In genomic region chr6:125153541-125154183, GRCh38 we compare ENCODE assay signal across 8 cellular contexts. TPM values are rescaled to one million over a fixed set of nuclear protein-coding genes. Genes with fewer than 3 reads are reported as not detected.
DNase-seq lines count a peak whose midpoint lies in the region; ATAC-seq and TF ChIP-seq lines count a peak whose summit lies in the region.

Gene TPD52L1, plus strand, starts transcription at chr6:125153773. Its CDS starts 179 bp downstream, at chr6:125153952.

- BruUV-seq in Panc1 (replicated peaks; lab: Mats Ljungman, UMichigan), result no TSS peak

- H3K4me1 ChIP-seq in HUES48 (ENCODE audit: control insufficient read depth, insufficient read depth, low read length) (no peaks in the 10 kb centered on the region), Panc1 (ENCODE audit: control insufficient read depth, insufficient read depth, low read length) (no peaks in the 10 kb centered on the region), stomach smooth muscle (ENCODE audit: control insufficient read depth, insufficient read depth, low read length) (peaks cover 15% of the 10 kb centered on the region)

- no peaks in the 10 kb centered on the region for H3K4me1 Mint-ChIP-seq in nephron progenitor cell

- intact Hi-C loops in Panc1 (cut with micrococcal nuclease; ENCODE audit: unreplicated experiment), result loop anchor here (5.0 kb wide), 1 partner anchor 614 kb away; no protein-coding TSS in a partner anchor

- peak; percentile 89 for DNase-seq in D341Med (ENCODE audit: low spot score)
- peak; percentile 25 for DNase-seq in Panc1 (ENCODE audit: low read depth, low spot score)
- DNase-seq in activated gamma-delta T cell treated with anti-CD3 and anti-CD28 coated beads, Interleukin-2, amount 50 U/mL, for 16 hours (ENCODE audit: low read depth), result peak; percentile 14
- DNase-seq in foreskin fibroblast, result peak; percentile 38 to 83
- DNase-seq in nephron progenitor cell, result peak; percentile 83

- H3K4me3 ChIP-seq in HUES48 (ENCODE audit: low read depth, low read length) (peak within 1 kb of the TSS; percentile 67), Panc1 (ENCODE audit: low read depth in 2 of 2, low read length in 2 of 2) (peak within 1 kb of the TSS; percentile 47 to 70), foreskin fibroblast (ENCODE audit: low read depth in 1 of 2, low read length in 2 of 2) (peak within 1 kb of the TSS; percentile 45 to 61), stomach smooth muscle (ENCODE audit: low read length in 2 of 2) (peak within 1 kb of the TSS; percentile 68 to 81)

- H3K9me3 Mint-ChIP-seq in nephron progenitor cell, result no peaks in the 10 kb centered on the region

- peak; percentile 99 for ATAC-seq in GM21526 (IDR thresholded peaks at IDR 0.05; ENCODE audit: low FRiP score, unreplicated experiment)
- peak; percentile 97 for ATAC-seq in Panc1

- POLR2A ChIA-PET in Panc1 (lab: Charles Lee), result no interaction called here

- H3K9me3 ChIP-seq in HUES48 (ENCODE audit: control insufficient read depth, insufficient read depth, low read length) (no peaks in the 10 kb centered on the region), Panc1 (ENCODE audit: control insufficient read depth, insufficient read depth, low read depth, low read length) (no peaks in the 10 kb centered on the region), stomach smooth muscle (ENCODE audit: control insufficient read depth in 2 of 2, low read length in 2 of 2) (no peaks in the 10 kb centered on the region)

- H3K9ac ChIP-seq in HUES48 (ENCODE audit: low read depth, low read length) (0 out of 2 replicates have a peak within 1 kb of the TSS, but pooled peaks have one; percentile 26), stomach smooth muscle (ENCODE audit: low read length in 2 of 2) (peak within 1 kb of the TSS; percentile 36 to 75)

- no peak within 1 kb of the TSS for H3K27ac Mint-ChIP-seq in nephron progenitor cell

- H3K27me3 Mint-ChIP-seq in nephron progenitor cell (ENCODE audit: low read depth, poor library complexity), result peaks cover 40% of the 10 kb centered on the region

- in situ Hi-C loops in Panc1 (cut with HindIII; ENCODE audit: low pct_unique_long_range_greater_than_20kb, low sequenced_read_pairs), result no loop called here

- peak within 1 kb of the TSS; percentile 92 for H3K4me3 Mint-ChIP-seq in nephron progenitor cell

- TF ChIP-seq CTCF in Panc1 (IDR thresholded peaks at IDR 0.05) (peak; percentile 99), foreskin fibroblast (IDR thresholded peaks at IDR 0.05; ENCODE audit: low read depth, low read length) (peak; percentile 98), nephron progenitor cell (IDR thresholded peaks at IDR 0.05) (peak; percentile 73)

- H3K27me3 ChIP-seq in HUES48 (ENCODE audit: control insufficient read depth, insufficient read depth, low read length) (peaks cover 35% of the 10 kb centered on the region), Panc1 (ENCODE audit: control insufficient read depth, insufficient read depth, low read length) (peaks cover 39% of the 10 kb centered on the region), stomach smooth muscle (ENCODE audit: control insufficient read depth in 1 of 2, insufficient read depth in 2 of 2, low read length in 2 of 2) (peaks cover 0 to 5% of the 10 kb centered on the region in 2 donors)

- CTCF ChIA-PET in Panc1 (lab: Charles Lee), result interaction anchor here (0.5 to 1.2 kb wide), 6 partner anchors 18 to 1745 kb away, joined by 3 to 8 read pairs (median 3); partner anchors contain the start of gene HDDC2

- no peaks in the 10 kb centered on the region for H3K36me3 ChIP-seq in HUES48 (ENCODE audit: control insufficient read depth, insufficient read depth, low read length)
- H3K36me3 ChIP-seq in Panc1 (ENCODE audit: control insufficient read depth, insufficient read depth, low read length), result no peaks in the 10 kb centered on the region; the same call in 1 of the 2 replicates
- H3K36me3 ChIP-seq in stomach smooth muscle (ENCODE audit: control insufficient read depth in 2 of 2, insufficient read depth in 2 of 2, low read length in 2 of 2), result no peaks in the 10 kb centered on the region

- H3K36me3 Mint-ChIP-seq in nephron progenitor cell (ENCODE audit: low read depth), result no peaks in the 10 kb centered on the region

- H3K27ac ChIP-seq in HUES48 (ENCODE audit: low read depth, low read length) (no peak within 1 kb of the TSS), Panc1 (ENCODE audit: low read length) (no peak within 1 kb of the TSS), stomach smooth muscle (ENCODE audit: low read length) (peak within 1 kb of the TSS; percentile 24)

RNA-seq across cellular contexts. Expression of gene TPD52L1, which starts in this region (rescaled TPM):
- 2.9 TPM for total RNA-seq in Panc1 (2021; ENCODE audit: unreplicated experiment)
- polyA plus RNA-seq in Panc1 (2012; ENCODE audit: insufficient read length), result 2.2 TPM

Comparison
In these comparisons a context has a peak if more than half of its experiments do, and no peak if none do; other contexts are left out.
1. DNase-seq: peak in every context shown above with its lines; median percentile 89 in D341Med; 83 in nephron progenitor cell; 60 in foreskin fibroblast; 25 in Panc1; 14 in activated gamma-delta T cell treated with anti-CD3 and anti-CD28 coated beads, Interleukin-2, amount 50 U/mL, for 16 hours.